ENCODE assay signal across 6 cellular contexts in the genomic region with DNA sequence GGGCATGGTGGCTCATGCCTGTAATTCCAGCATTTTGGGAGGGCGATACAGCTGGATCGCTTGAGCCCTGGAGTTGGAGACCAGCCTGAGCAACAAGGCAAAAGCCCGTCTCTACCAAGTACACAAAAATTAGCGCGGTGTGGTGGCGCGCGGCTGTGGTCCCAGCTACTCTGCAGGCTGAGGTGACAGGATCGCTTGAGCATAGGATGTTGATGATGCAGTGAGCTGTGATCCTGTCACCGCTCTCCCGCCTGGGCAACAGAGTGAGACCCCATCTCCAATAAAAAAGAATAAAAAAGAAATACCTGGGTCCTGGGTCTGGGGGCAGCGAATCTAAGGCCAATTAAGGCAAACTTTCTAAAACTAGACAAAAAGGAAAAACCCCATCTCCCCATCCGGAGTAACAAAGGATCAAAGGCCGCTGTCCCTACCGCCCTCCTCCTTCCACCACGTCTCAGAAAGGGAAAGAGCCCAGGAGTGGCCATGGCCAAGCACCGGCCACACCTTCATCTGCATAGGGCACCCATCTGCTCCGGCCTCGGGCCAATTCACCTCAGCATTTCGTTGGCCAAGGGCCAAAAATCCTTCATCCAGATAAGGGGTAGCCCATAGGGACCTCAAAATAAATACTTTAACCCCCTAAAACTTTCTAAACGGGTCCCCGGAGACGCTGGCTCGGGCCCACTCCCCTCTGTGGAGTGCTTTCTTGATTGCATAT. TPM values are rescaled to one million over a fixed set of nuclear protein-coding genes. Genes with fewer than 3 reads are reported as not detected.
DNase-seq lines count a peak whose midpoint lies in the region; ATAC-seq and TF ChIP-seq lines count a peak whose summit lies in the region.

No MANE protein-coding gene starts in this region.

- peak overlapping the region; percentile 65 for H3K27ac ChIP-seq in CD4-positive, CD25-positive, alpha-beta regulatory T cell (ENCODE audit: insufficient read depth, low read length, poor library complexity, severe bottlenecking)

- H3K4me1 Mint-ChIP-seq in CD4-positive, CD25-positive, alpha-beta regulatory T cell, result peaks cover 0 to 34% (median 10%) of the 10 kb centered on the region in 4 donors

- intact Hi-C loops in mucosa of descending colon (cut with DNase I, micrococcal nuclease), result no loop called here

- no peaks in the 10 kb centered on the region for H3K36me3 ChIP-seq in CD4-positive, CD25-positive, alpha-beta regulatory T cell (ENCODE audit: control insufficient read depth, insufficient read depth, low read length)
- no peaks in the 10 kb centered on the region for H3K36me3 ChIP-seq in mucosa of descending colon (ENCODE audit: low read depth)

- no peaks in the 10 kb centered on the region for H3K9me3 ChIP-seq in CD4-positive, CD25-positive, alpha-beta regulatory T cell (ENCODE audit: control insufficient read depth in 2 of 2, low read length in 2 of 2)
- no peaks in the 10 kb centered on the region for H3K9me3 ChIP-seq in mucosa of descending colon

- peaks cover 26% of the 10 kb centered on the region for H3K36me3 Mint-ChIP-seq in CD4-positive, CD25-positive, alpha-beta regulatory T cell

- H3K4me1 ChIP-seq in CD4-positive, CD25-positive, alpha-beta regulatory T cell (ENCODE audit: control insufficient read depth, insufficient read depth, low read length, poor library complexity, severe bottlenecking), result peaks cover 18% of the 10 kb centered on the region
- H3K4me1 ChIP-seq in mucosa of descending colon (ENCODE audit: low read depth), result peaks cover 6% of the 10 kb centered on the region

- TF ChIP-seq CTCF in mucosa of descending colon (IDR thresholded peaks at IDR 0.05), result no peak

- no peak for DNase-seq in CD4-positive, CD25-positive, alpha-beta regulatory T cell
- DNase-seq in astrocyte of the hippocampus (ENCODE audit: low read depth, low spot score) (peak; percentile 51), mucosa of descending colon (peak; percentile 73 to 85 (median 77))
- DNase-seq in activated CD4-positive, CD25-positive, alpha-beta regulatory T cell treated with anti-CD3 and anti-CD28 coated beads, Interleukin-2, amount 50 U/mL, for 72 hours, result no peak

- peak overlapping the region in 2 of 3 donors; percentile 84 to 95 for H3K27ac Mint-ChIP-seq in CD4-positive, CD25-positive, alpha-beta regulatory T cell

- no peak for ATAC-seq in CD4-positive, CD25-positive, alpha-beta regulatory T cell (ENCODE audit: low read depth in 2 of 2)
- ATAC-seq in HG03442 (IDR thresholded peaks at IDR 0.05; ENCODE audit: unreplicated experiment) (peak; percentile 16), mucosa of descending colon (peak; percentile 85), GM18520 (IDR thresholded peaks at IDR 0.05; ENCODE audit: unreplicated experiment) (no peak)

- H3K9me3 Mint-ChIP-seq in CD4-positive, CD25-positive, alpha-beta regulatory T cell, result peaks cover 0 to 16% (median 2%) of the 10 kb centered on the region in 7 donors

- H3K4me3 Mint-ChIP-seq in CD4-positive, CD25-positive, alpha-beta regulatory T cell, result peak overlapping the region; percentile 93 to 95 (median 94)

- peak overlapping the region; percentile 86 for H3K4me3 ChIP-seq in CD4-positive, CD25-positive, alpha-beta regulatory T cell (ENCODE audit: low read depth, low read length)
- peak overlapping the region; percentile 74 for H3K4me3 ChIP-seq in mucosa of descending colon

- no peaks in the 10 kb centered on the region for H3K27me3 Mint-ChIP-seq in CD4-positive, CD25-positive, alpha-beta regulatory T cell

- no peaks in the 10 kb centered on the region for H3K27me3 ChIP-seq in CD4-positive, CD25-positive, alpha-beta regulatory T cell (ENCODE audit: control insufficient read depth, insufficient read depth, low read length)

RNA-seq across cellular contexts. Expression of a gene that starts 0.8 kb away (rescaled TPM):
- 5.6 TPM for total RNA-seq in CD4-positive, CD25-positive, alpha-beta regulatory T cell
- polyA plus RNA-seq in CD4-positive, CD25-positive, alpha-beta regulatory T cell, result 1 to 10 TPM; 1.3 to 5.4 (median 1.8) TPM
- 10 to 100 TPM in 2 of 3 donors, 1 to 10 TPM in 1; 9.7 to 31.9 (median 16.8) TPM for total RNA-seq in mucosa of descending colon

RNA-seq across cellular contexts. Expression of a gene that starts 26.6 kb away (rescaled TPM):
- 5.0 TPM for total RNA-seq in CD4-positive, CD25-positive, alpha-beta regulatory T cell
- 1 to 10 TPM; 1.7 to 2.8 (median 2.3) TPM for polyA plus RNA-seq in CD4-positive, CD25-positive, alpha-beta regulatory T cell
- total RNA-seq in mucosa of descending colon, result 10 to 100 TPM in 2 of 3 donors, 1 to 10 TPM in 1; 9.8 to 20.5 (median 16.7) TPM

RNA-seq across cellular contexts. Expression of a gene that starts 39.2 kb away (rescaled TPM):
- total RNA-seq in CD4-positive, CD25-positive, alpha-beta regulatory T cell, result 14.9 TPM
- polyA plus RNA-seq in CD4-positive, CD25-positive, alpha-beta regulatory T cell, result 10 to 100 TPM; 15.7 to 26.5 (median 18.0) TPM
- total RNA-seq in mucosa of descending colon, result 10 to 100 TPM; 19.5 to 33.2 (median 30.7) TPM

Comparison
In these comparisons a context has a peak if more than half of its experiments do, and no peak if none do; other contexts are left out.
1. ATAC-seq: peak in HG03442 (single experiment) and mucosa of descending colon (single experiment); none in CD4-positive, CD25-positive, alpha-beta regulatory T cell (0 of 2) and GM18520 (single experiment).
2. DNase-seq: peak in astrocyte of the hippocampus (single experiment) and mucosa of descending colon (3 of 3); none in CD4-positive, CD25-positive, alpha-beta regulatory T cell (0 of 3) and activated CD4-positive, CD25-positive, alpha-beta regulatory T cell treated with anti-CD3 and anti-CD28 coated beads, Interleukin-2, amount 50 U/mL, for 72 hours (single experiment).